ENCODE assay signal across 23 cellular contexts in the genomic region with DNA sequence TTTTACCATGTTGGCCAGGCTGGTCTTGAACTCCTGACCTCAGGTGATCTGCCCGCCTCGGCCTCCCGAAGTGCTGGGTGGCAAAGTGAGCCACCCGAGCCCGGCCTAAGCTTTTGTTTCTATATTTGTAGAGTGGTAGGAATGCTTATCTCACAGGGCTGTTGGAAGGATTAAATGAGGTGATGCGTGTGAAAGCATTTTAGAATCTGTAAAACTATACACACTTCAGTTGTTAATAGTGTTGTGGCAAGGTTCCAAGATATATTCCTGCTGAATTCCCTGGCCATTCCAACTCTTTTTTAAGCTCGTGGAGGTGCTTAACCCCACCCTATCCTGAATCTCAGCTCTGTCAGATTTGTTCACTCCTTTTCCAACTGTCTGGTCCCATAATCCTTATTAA.
DNase-seq lines count a peak whose midpoint lies in the region; ATAC-seq, FAIRE-seq and TF ChIP-seq lines count a peak whose summit lies in the region.
"Had no signal": no experiment of that assay in that cellular context is flagged by ENCODE, and none has a peak within 500 bp of the region (broad histone marks: within the 10 kb centered on the region; RNA-seq: fewer than 3 reads in every experiment).

No MANE protein-coding gene starts in this region.

- H3K4me2 ChIP-seq in DOHH2 (ENCODE audit: low read length) (peak overlapping the region; percentile 37), GM12878 (ENCODE audit: control insufficient read depth, insufficient read depth) (peak overlapping the region; percentile 59; the same call in 1 of the 2 replicates)
- H3K4me2 ChIP-seq: BLaER1 had no signal

- SMC1A ChIA-PET in GM12878 (lab: Charles Lee; ENCODE audit: uncharacterized antibody, unreplicated experiment), result interaction anchor here (1.2 to 7.5 kb wide), 5 partner anchors 19 to 94 kb away, joined by 3 to 56 read pairs (median 4); no protein-coding TSS in a partner anchor

- FAIRE-seq in GM12878 (lab: Jason Lieb, UNC), result no peak
- FAIRE-seq: G401.6, H1 had no signal

- POLR2A ChIA-PET in GM12878 (lab: Charles Lee), result interaction anchor here (1.5 kb wide), 1 partner anchor 90 kb away, joined by 4 read pairs; a partner anchor contains a TSS

- TF ChIP-seq RAD21 in GM12878 (IDR thresholded peaks at IDR 0.05; ENCODE audit: insufficient read depth, low read depth, low read length), result no peak

- no peaks in the 10 kb centered on the region for H3K9me2 ChIP-seq in DOHH2 (replicated peaks; ENCODE audit: control insufficient read depth, low read length)

- CTCF ChIA-PET in GM12878 (lab: Yijun Ruan, JAX), result interaction anchor here (1.0 to 1.1 kb wide), 2 partner anchors 32 to 113 kb away, joined by 3 read pairs; no protein-coding TSS in a partner anchor

- ATAC-seq in GM12878, result no peak
- ATAC-seq: PC-3, T-cell had no signal

- H2AFZ ChIP-seq in GM12878 (ENCODE audit: control insufficient read depth, low read depth, low read length), result no peak overlapping the region; the same call in 1 of the 2 replicates

- no peak overlapping the region for H3K9ac ChIP-seq in GM12878 (ENCODE audit: control insufficient read depth, insufficient read depth, low read length)
- H3K9ac ChIP-seq: BLaER1 had no signal

- 73% methylated on average over 7 of the region's 7 CpGs for WGBS in GM12878 (ENCODE audit: insufficient coverage, insufficient replicate concordance, low lambda C conversion rate, missing lambda C conversion rate)

- H3K27ac ChIP-seq in DOHH2 (ENCODE audit: low read depth, low read length) (no peak overlapping the region), GM12878 (ENCODE audit: control insufficient read depth, insufficient read depth) (no peak overlapping the region)
- H3K27ac ChIP-seq: BLaER1 had no signal

- TF ChIP-seq CTCF in DOHH2 (IDR thresholded peaks at IDR 0.05; ENCODE audit: low read depth, low read length, poor library complexity, severe bottlenecking), result no peak
- no peak for TF ChIP-seq CTCF in GM12878 (IDR thresholded peaks at IDR 0.05 in 2 of 3, conservative IDR thresholded peaks at IDR 0.05 in 1 of 3; ENCODE audit: control insufficient read depth in 2 of 3, extremely low read depth in 1 of 3, insufficient read depth in 1 of 3, low read depth in 3 of 3, low read length in 3 of 3)

- DNase-seq in NCI-H82 (lab: John Stamatoyannopoulos, UW) (peak; percentile 18), NCI-H82 treated with DMSO at 0.1 percent for 48 hours (lab: John Stamatoyannopoulos, UW; ENCODE audit: unreplicated experiment) (no peak), NCI-H524 (lab: John Stamatoyannopoulos, UW) (peak; percentile 87 to 95), GM12878 (ENCODE audit: low read depth, low spot score) (no peak), KBM-7 (no peak), DMS79 (lab: John Stamatoyannopoulos, UW) (no peak), DMS 273 (lab: John Stamatoyannopoulos, UW; ENCODE audit: unreplicated experiment) (no peak)
- DNase-seq: CD4-positive, CD25-positive, alpha-beta regulatory T cell; HCEC 1CT; Karpas-422; NCI-H1092; NCI-H1417 treated with DMSO at 0.1 percent for 48 hours; NCI-H1694 treated with DMSO at 0.1 percent for 48 hours; NCI-H2081; NCI-H446 treated with DMSO at 0.1 percent for 48 hours; NCI-H69; PC-3; SHP77; T-cell had no signal

- RAD21 ChIA-PET in GM12878 (lab: Charles Lee; ENCODE audit: unreplicated experiment), result interaction anchor here (1.0 to 1.7 kb wide), 2 partner anchors 35 to 87 kb away, joined by 3 to 9 read pairs; no protein-coding TSS in a partner anchor

- intact Hi-C loops in GM12878 (cut with micrococcal nuclease; ENCODE audit: unreplicated experiment), result no loop called here

- in situ Hi-C loops in GM12878 (cut with MboI) (no loop called here), KBM-7 (cut with MboI; ENCODE audit: low pct_unique_long_range_greater_than_20kb, low sequenced_read_pairs) (no loop called here)

- H3K9me3 ChIP-seq in DOHH2 (ENCODE audit: control insufficient read depth, insufficient read depth, low read length) (no peaks in the 10 kb centered on the region), GM12878 (replicated peaks; ENCODE audit: control insufficient read depth, insufficient read depth, low read length) (no peaks in the 10 kb centered on the region)
- H3K9me3 ChIP-seq: BLaER1 had no signal

- BruUV-seq in GM12878 (replicated peaks; lab: Mats Ljungman, UMichigan), result no TSS peak

- H3K27me3 ChIP-seq in DOHH2 (ENCODE audit: control insufficient read depth, low read length), result no peaks in the 10 kb centered on the region
- no peaks in the 10 kb centered on the region for H3K27me3 ChIP-seq in GM12878 (replicated peaks in 1 of 2; ENCODE audit: control insufficient read depth in 2 of 2, insufficient read depth in 2 of 2, low read length in 1 of 2)
- H3K27me3 ChIP-seq: BLaER1 had no signal

- H4K20me1 ChIP-seq in DOHH2 (ENCODE audit: control insufficient read depth, insufficient read depth, low read depth, low read length) (no peaks in the 10 kb centered on the region), GM12878 (ENCODE audit: control insufficient read depth, insufficient read depth) (no peaks in the 10 kb centered on the region)
- H4K20me1 ChIP-seq: BLaER1 had no signal

- H3K4me3 ChIP-seq in DOHH2 (ENCODE audit: low read length), result no peak overlapping the region
- H3K4me3 ChIP-seq in GM12878, result no peak overlapping the region
- H3K4me3 ChIP-seq: BLaER1 had no signal

- H3K36me3 ChIP-seq in DOHH2 (ENCODE audit: control insufficient read depth, low read length) (no peaks in the 10 kb centered on the region), GM12878 (ENCODE audit: control insufficient read depth in 2 of 2, insufficient read depth in 2 of 2, low read length in 1 of 2) (no peaks in the 10 kb centered on the region)
- H3K36me3 ChIP-seq: BLaER1 had no signal

- TF ChIP-seq POLR2A in GM12878 (IDR thresholded peaks at IDR 0.05; ENCODE audit: low read depth, low read length), result no peak

- peaks cover 75% of the 10 kb centered on the region for H3K4me1 ChIP-seq in DOHH2 (ENCODE audit: control insufficient read depth, low read length)
- H3K4me1 ChIP-seq in GM12878 (ENCODE audit: control insufficient read depth, insufficient read depth, low read length), result peaks cover 35% of the 10 kb centered on the region

- H3F3A ChIP-seq in DOHH2 (ENCODE audit: control insufficient read depth, insufficient read depth), result peaks cover 22% of the 10 kb centered on the region

- no peak for TF ChIP-seq EP300 in GM12878 (IDR thresholded peaks at IDR 0.05; ENCODE audit: borderline replicate concordance in 1 of 2, control insufficient read depth in 1 of 2, low read depth in 2 of 2, low read length in 2 of 2)

- no peaks in the 10 kb centered on the region for H3K79me2 ChIP-seq in DOHH2 (ENCODE audit: control insufficient read depth, low read length)
- no peaks in the 10 kb centered on the region for H3K79me2 ChIP-seq in GM12878 (ENCODE audit: control insufficient read depth, insufficient read depth, low read length)

TF ChIP-seq in GM12878, 131 proteins besides CTCF, POLR2A, EP300 and RAD21 (continues in another document):
- TF ChIP-seq MEF2B (IDR thresholded peaks at IDR 0.05; ENCODE audit: partially characterized antibody, poor library complexity, severe bottlenecking) (no peak), PAX5 (IDR thresholded peaks at IDR 0.05; ENCODE audit: borderline replicate concordance, low read depth, low read length) (no peak), CEBPB (IDR thresholded peaks at IDR 0.05; ENCODE audit: borderline replicate concordance in 1 of 2, low read depth in 2 of 2, low read length in 2 of 2) (no peak), RAD51 (IDR thresholded peaks at IDR 0.05) (no peak)
- TF ChIP-seq, protein P1, sequence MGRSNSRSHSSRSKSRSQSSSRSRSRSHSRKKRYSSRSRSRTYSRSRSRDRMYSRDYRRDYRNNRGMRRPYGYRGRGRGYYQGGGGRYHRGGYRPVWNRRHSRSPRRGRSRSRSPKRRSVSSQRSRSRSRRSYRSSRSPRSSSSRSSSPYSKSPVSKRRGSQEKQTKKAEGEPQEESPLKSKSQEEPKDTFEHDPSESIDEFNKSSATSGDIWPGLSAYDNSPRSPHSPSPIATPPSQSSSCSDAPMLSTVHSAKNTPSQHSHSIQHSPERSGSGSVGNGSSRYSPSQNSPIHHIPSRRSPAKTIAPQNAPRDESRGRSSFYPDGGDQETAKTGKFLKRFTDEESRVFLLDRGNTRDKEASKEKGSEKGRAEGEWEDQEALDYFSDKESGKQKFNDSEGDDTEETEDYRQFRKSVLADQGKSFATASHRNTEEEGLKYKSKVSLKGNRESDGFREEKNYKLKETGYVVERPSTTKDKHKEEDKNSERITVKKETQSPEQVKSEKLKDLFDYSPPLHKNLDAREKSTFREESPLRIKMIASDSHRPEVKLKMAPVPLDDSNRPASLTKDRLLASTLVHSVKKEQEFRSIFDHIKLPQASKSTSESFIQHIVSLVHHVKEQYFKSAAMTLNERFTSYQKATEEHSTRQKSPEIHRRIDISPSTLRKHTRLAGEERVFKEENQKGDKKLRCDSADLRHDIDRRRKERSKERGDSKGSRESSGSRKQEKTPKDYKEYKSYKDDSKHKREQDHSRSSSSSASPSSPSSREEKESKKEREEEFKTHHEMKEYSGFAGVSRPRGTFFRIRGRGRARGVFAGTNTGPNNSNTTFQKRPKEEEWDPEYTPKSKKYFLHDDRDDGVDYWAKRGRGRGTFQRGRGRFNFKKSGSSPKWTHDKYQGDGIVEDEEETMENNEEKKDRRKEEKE (IDR thresholded peaks at IDR 0.05), result no peak
- TF ChIP-seq, protein P2, sequence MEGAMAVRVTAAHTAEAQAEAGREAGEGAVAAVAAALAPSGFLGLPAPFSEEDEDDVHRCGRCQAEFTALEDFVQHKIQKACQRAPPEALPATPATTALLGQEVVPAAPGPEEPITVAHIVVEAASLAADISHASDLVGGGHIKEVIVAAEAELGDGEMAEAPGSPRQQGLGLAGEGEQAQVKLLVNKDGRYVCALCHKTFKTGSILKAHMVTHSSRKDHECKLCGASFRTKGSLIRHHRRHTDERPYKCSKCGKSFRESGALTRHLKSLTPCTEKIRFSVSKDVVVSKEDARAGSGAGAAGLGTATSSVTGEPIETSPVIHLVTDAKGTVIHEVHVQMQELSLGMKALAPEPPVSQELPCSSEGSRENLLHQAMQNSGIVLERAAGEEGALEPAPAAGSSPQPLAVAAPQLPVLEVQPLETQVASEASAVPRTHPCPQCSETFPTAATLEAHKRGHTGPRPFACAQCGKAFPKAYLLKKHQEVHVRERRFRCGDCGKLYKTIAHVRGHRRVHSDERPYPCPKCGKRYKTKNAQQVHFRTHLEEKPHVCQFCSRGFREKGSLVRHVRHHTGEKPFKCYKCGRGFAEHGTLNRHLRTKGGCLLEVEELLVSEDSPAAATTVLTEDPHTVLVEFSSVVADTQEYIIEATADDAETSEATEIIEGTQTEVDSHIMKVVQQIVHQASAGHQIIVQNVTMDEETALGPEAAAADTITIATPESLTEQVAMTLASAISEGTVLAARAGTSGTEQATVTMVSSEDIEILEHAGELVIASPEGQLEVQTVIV (IDR thresholded peaks at IDR 0.05; ENCODE audit: borderline replicate concordance, partially characterized antibody), result no peak

Comparison
In these comparisons a context has a peak if more than half of its experiments do, and no peak if none do; other contexts are left out.
1. DNase-seq: peak in NCI-H82 (single experiment) and NCI-H524 (2 of 2); none in NCI-H82 treated with DMSO at 0.1 percent for 48 hours (single experiment), GM12878 (single experiment), KBM-7 (single experiment), DMS79 (single experiment) and DMS 273 (single experiment).